In genomic region chr1:109495738-109496137, GRCh38 we compare ENCODE assay signal across 13 cellular contexts. TPM values are rescaled to one million over a fixed set of nuclear protein-coding genes. Genes with fewer than 3 reads are reported as not detected.
DNase-seq lines count a peak whose midpoint lies in the region; ATAC-seq and TF ChIP-seq lines count a peak whose summit lies in the region.
"Had no signal": no experiment of that assay in that cellular context is flagged by ENCODE, and none has a peak within 500 bp of the region (broad histone marks: within the 10 kb centered on the region; RNA-seq: fewer than 3 reads in every experiment).

No MANE protein-coding gene starts in this region.

- H3K27me3 Mint-ChIP-seq in activated T-cell treated with anti-CD3 and anti-CD28 coated beads, Interleukin-2, amount 50 U/mL, for 72 hours (ENCODE audit: low read depth): no peaks in the 10 kb centered on the region
- H3K27me3 Mint-ChIP-seq in WTC11 (ENCODE audit: low read depth): no peaks in the 10 kb centered on the region
- no peaks in the 10 kb centered on the region for H3K27me3 Mint-ChIP-seq in endodermal cell (ENCODE audit: insufficient read depth)
- H3K27me3 Mint-ChIP-seq in stimulated activated memory B cell treated with anti-CD40 and anti-IgM and Interleukin-4, amounts not matched to agents 10 μg/mL and 1 μg/mL and 100 μg/mL, for 72 hours: no peaks in the 10 kb centered on the region

- peak overlapping the region; percentile 3 to 59 for H3K4me3 Mint-ChIP-seq in activated T-cell treated with anti-CD3 and anti-CD28 coated beads, Interleukin-2, amount 50 U/mL, for 72 hours
- peak overlapping the region; percentile 90 for H3K4me3 Mint-ChIP-seq in WTC11
- H3K4me3 Mint-ChIP-seq in endodermal cell: peak overlapping the region; percentile 91
- H3K4me3 Mint-ChIP-seq in stimulated activated memory B cell treated with anti-CD40 and anti-IgM and Interleukin-4, amounts not matched to agents 10 μg/mL and 1 μg/mL and 100 μg/mL, for 72 hours: peak overlapping the region; percentile 38

- no peak overlapping the region for H3K27ac ChIP-seq in endodermal cell (ENCODE audit: low read depth, low read length)
- H3K27ac ChIP-seq: left lung, SJCRH30 had no signal

- H3K4me1 Mint-ChIP-seq in activated T-cell treated with anti-CD3 and anti-CD28 coated beads, Interleukin-2, amount 50 U/mL, for 72 hours (ENCODE audit: low read depth): peaks cover 60% of the 10 kb centered on the region
- H3K4me1 Mint-ChIP-seq in WTC11 (peaks cover 31% of the 10 kb centered on the region), endodermal cell (peaks cover 12% of the 10 kb centered on the region)
- peaks cover 55% of the 10 kb centered on the region for H3K4me1 Mint-ChIP-seq in stimulated activated memory B cell treated with anti-CD40 and anti-IgM and Interleukin-4, amounts not matched to agents 10 μg/mL and 1 μg/mL and 100 μg/mL, for 72 hours

- peaks cover 2% of the 10 kb centered on the region for H3K4me1 ChIP-seq in endodermal cell (ENCODE audit: control insufficient read depth, insufficient read depth, low read length)

- ATAC-seq in activated T-cell treated with anti-CD3 and anti-CD28 coated beads, Interleukin-2, amount 50 U/mL, for 72 hours (replicated peaks in 1 of 2): no peak
- ATAC-seq in WTC11: no peak
- no peak for ATAC-seq in stimulated activated memory B cell treated with anti-CD40 and anti-IgM and Interleukin-4, amounts not matched to agents 10 μg/mL and 1 μg/mL and 100 μg/mL, for 72 hours
- ATAC-seq: left lung had no signal

- no peak overlapping the region for H3K4me3 ChIP-seq in endodermal cell (ENCODE audit: low read length)
- H3K4me3 ChIP-seq: left lung, SJCRH30 had no signal

- no peaks in the 10 kb centered on the region for H3K27me3 ChIP-seq in endodermal cell (ENCODE audit: control insufficient read depth, insufficient read depth, low read length, poor library complexity, severe bottlenecking)
- H3K27me3 ChIP-seq: left lung, SJCRH30 had no signal

- H3K9me3 Mint-ChIP-seq in activated T-cell treated with anti-CD3 and anti-CD28 coated beads, Interleukin-2, amount 50 U/mL, for 72 hours: no peaks in the 10 kb centered on the region
- no peaks in the 10 kb centered on the region for H3K9me3 Mint-ChIP-seq in WTC11
- H3K9me3 Mint-ChIP-seq in endodermal cell: no peaks in the 10 kb centered on the region
- H3K9me3 Mint-ChIP-seq in stimulated activated memory B cell treated with anti-CD40 and anti-IgM and Interleukin-4, amounts not matched to agents 10 μg/mL and 1 μg/mL and 100 μg/mL, for 72 hours: no peaks in the 10 kb centered on the region

- no peak overlapping the region for H3K9ac ChIP-seq in endodermal cell (ENCODE audit: extremely low read depth, low read length, poor library complexity, severe bottlenecking)

- POLR2A ChIA-PET in WTC11 (lab: Charles Lee): no interaction called here

- TF ChIP-seq POLR2A in erythroblast (IDR thresholded peaks at IDR 0.05; ENCODE audit: low read length): no peak

- WGBS in endodermal cell (ENCODE audit: insufficient coverage in 1 of 2, insufficient read length in 1 of 2), 2 experiments: 89 to 95% methylated on average over 7 of the region's 7 CpGs

- peaks cover 0 to 3% of the 10 kb centered on the region in 2 donors for H3K36me3 Mint-ChIP-seq in activated T-cell treated with anti-CD3 and anti-CD28 coated beads, Interleukin-2, amount 50 U/mL, for 72 hours (ENCODE audit: insufficient read depth in 2 of 2)
- no peaks in the 10 kb centered on the region for H3K36me3 Mint-ChIP-seq in WTC11
- peaks cover 9% of the 10 kb centered on the region for H3K36me3 Mint-ChIP-seq in endodermal cell (ENCODE audit: low read depth)
- H3K36me3 Mint-ChIP-seq in stimulated activated memory B cell treated with anti-CD40 and anti-IgM and Interleukin-4, amounts not matched to agents 10 μg/mL and 1 μg/mL and 100 μg/mL, for 72 hours: peaks cover 23% of the 10 kb centered on the region

- H3K36me3 ChIP-seq in endodermal cell (ENCODE audit: control insufficient read depth, insufficient read depth, low read length): peaks cover 13% of the 10 kb centered on the region

- CTCF ChIA-PET in WTC11 (lab: Charles Lee): interaction anchor here (5.8 to 13.8 kb wide), 2 partner anchors 12 to 39 kb away, joined by 93 to 740 read pairs; partner anchors contain the start of genes AMIGO1 and GPR61

- no peaks in the 10 kb centered on the region for H3K9me3 ChIP-seq in endodermal cell (ENCODE audit: control insufficient read depth, low read length)
- H3K9me3 ChIP-seq: left lung, SJCRH30 had no signal

- no peak for DNase-seq in activated T-cell treated with anti-CD3 and anti-CD28 coated beads, Interleukin-2, amount 50 U/mL, for 72 hours
- no peak for DNase-seq in activated T-cell treated with anti-CD3 and anti-CD28 coated beads, Interleukin-2, amount 50 U/mL, for 1 hour
- no peak for DNase-seq in WTC11 (ENCODE audit: low spot score)
- DNase-seq in endodermal cell: no peak
- DNase-seq in NCI-H2196 treated with DMSO at 0.1 percent for 48 hours (lab: John Stamatoyannopoulos, UW; ENCODE audit: unreplicated experiment): no peak
- DNase-seq in cerebellum (ENCODE audit: low spot score): no peak
- DNase-seq in erythroblast (lab: John Stamatoyannopoulos, UW): no peak
- DNase-seq: effector CD4-positive, alpha-beta T cell; left lung; NCI-H1694; SJCRH30 had no signal

- TF ChIP-seq CTCF in WTC11 (IDR thresholded peaks at IDR 0.05): no peak
- no peak for TF ChIP-seq CTCF in endodermal cell (conservative IDR thresholded peaks at IDR 0.05)

- peak overlapping the region; percentile 66 for H3K27ac Mint-ChIP-seq in activated T-cell treated with anti-CD3 and anti-CD28 coated beads, Interleukin-2, amount 50 U/mL, for 72 hours
- no peak overlapping the region for H3K27ac Mint-ChIP-seq in WTC11
- H3K27ac Mint-ChIP-seq in endodermal cell: no peak overlapping the region
- no peak overlapping the region for H3K27ac Mint-ChIP-seq in stimulated activated memory B cell treated with anti-CD40 and anti-IgM and Interleukin-4, amounts not matched to agents 10 μg/mL and 1 μg/mL and 100 μg/mL, for 72 hours

TF ChIP-seq in WTC11, 78 proteins besides CTCF, POLR2A, EP300 and RAD21 (continues in another document):
- TF ChIP-seq CDX4 (CRISPR knock-in tag; IDR thresholded peaks at IDR 0.05; ENCODE audit: borderline replicate concordance) (no peak), ZNF416 (CRISPR knock-in tag; IDR thresholded peaks at IDR 0.05) (no peak), JAZF1 (CRISPR knock-in tag; IDR thresholded peaks at IDR 0.05) (no peak), MYBL2 (CRISPR knock-in tag; IDR thresholded peaks at IDR 0.05) (no peak), NR1H2 (CRISPR knock-in tag; IDR thresholded peaks at IDR 0.05) (no peak), ATF6 (CRISPR knock-in tag; IDR thresholded peaks at IDR 0.05) (no peak), SP1 (CRISPR knock-in tag; conservative IDR thresholded peaks at IDR 0.05) (no peak), IRF2 (CRISPR knock-in tag; IDR thresholded peaks at IDR 0.05; ENCODE audit: borderline replicate concordance, low read depth) (no peak), SOX15 (CRISPR knock-in tag; IDR thresholded peaks at IDR 0.05) (no peak)

RNA-seq across cellular contexts. Expression of gene CYB561D1, which starts 1.8 kb away (rescaled TPM):
- 10 to 100 TPM; 15.8 to 16.5 TPM for total RNA-seq in activated T-cell treated with anti-CD3 and anti-CD28 coated beads, Interleukin-2, amount 50 U/mL, for 72 hours
- total RNA-seq in WTC11 (2021) (5.1 to 6.7 TPM (median 6.5 TPM) in 3 replicates), endodermal cell (1 to 10 TPM; 4.8 to 6.5 TPM), cerebellum (5.4 TPM)
- 6.7 TPM for polyA plus RNA-seq in endodermal cell (2013, experiment 1 of 2)
- 6.3 TPM for polyA plus RNA-seq in endodermal cell (2013, experiment 2 of 2)

RNA-seq across cellular contexts. Expression of gene ATXN7L2, which starts 12.0 kb away (rescaled TPM):
- total RNA-seq in activated T-cell treated with anti-CD3 and anti-CD28 coated beads, Interleukin-2, amount 50 U/mL, for 72 hours: 10 to 100 TPM; 11.9 to 13.3 TPM
- total RNA-seq in WTC11 (2021) (8.9 to 11.1 TPM (median 10.9 TPM) in 3 replicates), endodermal cell (1 to 10 TPM; 5.1 to 6.1 TPM), cerebellum (5.6 TPM)
- 13.4 TPM for polyA plus RNA-seq in endodermal cell (2013, experiment 1 of 2)
- polyA plus RNA-seq in endodermal cell (2013, experiment 2 of 2): 9.5 TPM

RNA-seq across cellular contexts. Expression of gene AMIGO1, which starts 13.8 kb away (rescaled TPM):
- total RNA-seq in activated T-cell treated with anti-CD3 and anti-CD28 coated beads, Interleukin-2, amount 50 U/mL, for 72 hours: 1 to 10 TPM; 2.1 to 2.6 TPM
- total RNA-seq in WTC11 (2021): 2.4 to 3.0 TPM (median 3.0 TPM) in 3 replicates
- total RNA-seq in endodermal cell: 1 to 10 TPM; 2.4 to 2.7 TPM
- 5.0 TPM for polyA plus RNA-seq in endodermal cell (2013, experiment 1 of 2)
- polyA plus RNA-seq in endodermal cell (2013, experiment 2 of 2): 4.6 TPM
- 10.1 TPM for total RNA-seq in cerebellum

RNA-seq across cellular contexts. Expression of gene SYPL2, which starts 29.4 kb away (rescaled TPM):
- under 1 TPM; 0.10 to 0.37 TPM for total RNA-seq in activated T-cell treated with anti-CD3 and anti-CD28 coated beads, Interleukin-2, amount 50 U/mL, for 72 hours
- total RNA-seq in WTC11 (2021): 3.0 to 3.7 TPM (median 3.5 TPM) in 3 replicates
- under 1 TPM in 1 of 2 donors, not detected in 1; 0.64 TPM for total RNA-seq in endodermal cell
- 0.25 TPM for polyA plus RNA-seq in endodermal cell (2013, experiment 1 of 2)
- 0.08 TPM for polyA plus RNA-seq in endodermal cell (2013, experiment 2 of 2)
- total RNA-seq in cerebellum: 0.09 TPM

RNA-seq across cellular contexts. Expression of gene GPR61, which starts 43.9 kb away (rescaled TPM):
- not detected for total RNA-seq in activated T-cell treated with anti-CD3 and anti-CD28 coated beads, Interleukin-2, amount 50 U/mL, for 72 hours
- 0.42 to 0.73 TPM (median 0.44 TPM) in 3 replicates for total RNA-seq in WTC11 (2021)
- total RNA-seq in endodermal cell: under 1 TPM in 1 of 2 donors, not detected in 1; 0.93 TPM
- polyA plus RNA-seq in endodermal cell (2013, experiment 1 of 2): 0.46 TPM
- not detected for polyA plus RNA-seq in endodermal cell (2013, experiment 2 of 2)
- 10.9 TPM for total RNA-seq in cerebellum
- total RNA-seq: left lung had no signal
- polyA plus RNA-seq: AG04450 had no signal

Comparison
In these comparisons a context has a peak if more than half of its experiments do, and no peak if none do; other contexts are left out.
1. H3K4me3 Mint-ChIP-seq: peak in every context shown above with its lines; median percentile 91 in endodermal cell; 90 in WTC11; 38 in stimulated activated memory B cell treated with anti-CD40 and anti-IgM and Interleukin-4, amounts not matched to agents 10 μg/mL and 1 μg/mL and 100 μg/mL, for 72 hours; 31 in activated T-cell treated with anti-CD3 and anti-CD28 coated beads, Interleukin-2, amount 50 U/mL, for 72 hours.